Comparison of ENCODE assay signal across 1 cellular context in the genomic region with DNA sequence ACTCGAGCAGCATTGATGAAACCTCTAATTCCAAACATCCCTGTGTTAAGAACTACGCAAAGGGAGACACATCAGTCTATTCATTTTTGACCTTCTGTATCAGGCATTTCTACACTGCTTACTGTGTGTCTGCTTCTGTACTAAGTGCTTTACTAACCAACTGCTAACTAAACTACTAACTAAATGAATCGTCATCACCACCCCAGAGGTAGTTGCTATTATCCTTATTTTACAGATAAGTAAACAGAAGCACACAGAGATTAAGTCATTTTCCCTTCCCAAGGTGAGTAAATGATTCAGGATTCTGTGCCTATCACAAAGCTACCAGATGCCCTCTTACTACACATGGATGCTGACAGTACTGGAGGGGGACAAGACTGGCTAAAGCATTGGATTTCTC.
TF ChIP-seq lines count a peak whose summit lies in the region.

No MANE protein-coding gene starts in this region.

TF ChIP-seq in K562, 482 proteins besides CTCF, POLR2A, EP300 and RAD21 (continued from another document):
- peak; percentile 79; the same call in 1 of the 2 replicates for TF ChIP-seq HMBOX1 (IDR thresholded peaks at IDR 0.05)
